Comparison of ENCODE assay signal across 7 cellular contexts in genomic region chr1:198825254-198825653, GRCh38.
"Had no signal": no experiment of that assay in that cellular context is flagged by ENCODE, and none has a peak within 500 bp of the region (broad histone marks: within the 10 kb centered on the region; RNA-seq: fewer than 3 reads in every experiment).

No MANE protein-coding gene starts in this region.

- DNase-seq: IMR-90, KBM-7, KG1 had no signal

- FAIRE-seq: HepG2, HTR-8/SVneo, K562 had no signal

- ATAC-seq: HepG2, K562 had no signal

- H3K27ac ChIP-seq: HL-60 had no signal

- H3K4me3 ChIP-seq: K562 had no signal
